14 cellular contexts compared by ENCODE assay signal in genomic region chr4:78533854-78534253, GRCh38. TPM values are rescaled to one million over a fixed set of nuclear protein-coding genes. Genes with fewer than 3 reads are reported as not detected.
"Had no signal": no experiment of that assay in that cellular context is flagged by ENCODE, and none has a peak within 500 bp of the region (broad histone marks: within the 10 kb centered on the region; RNA-seq: fewer than 3 reads in every experiment).

No MANE protein-coding gene starts in this region.

- H3K4me1 Mint-ChIP-seq: nephron progenitor cell had no signal

- H3K4me1 ChIP-seq: ascending aorta, left ventricle myocardium inferior, spleen, testis had no signal

- DNase-seq: activated CD4-positive, alpha-beta T cell treated with anti-CD3 and anti-CD28 coated beads for 1 hour; activated CD4-positive, alpha-beta T cell treated with anti-CD3 and anti-CD28 coated beads, Interleukin-2, amount 50 U/mL, for 4 hours; activated naive CD4-positive, alpha-beta T cell treated with anti-CD3 and anti-CD28 coated beads for 36 hours; activated T-cell treated with anti-CD3 and anti-CD28 coated beads for 4 hours; dorsolateral prefrontal cortex; left ventricle myocardium inferior; mesendoderm; nephron progenitor cell; spleen; testis had no signal

- H3K4me3 Mint-ChIP-seq: activated naive CD4-positive, alpha-beta T cell treated with anti-CD3 and anti-CD28 coated beads for 36 hours; nephron progenitor cell; stimulated activated naive CD8-positive, alpha-beta T cell treated with anti-CD3 and anti-CD28 coated beads, Interleukin-15, Interleukin-2, amounts not matched to agents 100 ng/mL and 50 ng/mL, for 24 hours had no signal

- H3K27me3 ChIP-seq: ascending aorta, cardiac muscle cell, spleen, testis had no signal

- H3K27me3 Mint-ChIP-seq: stimulated activated naive CD8-positive, alpha-beta T cell treated with anti-CD3 and anti-CD28 coated beads, Interleukin-15, Interleukin-2, amounts not matched to agents 100 ng/mL and 50 ng/mL, for 24 hours had no signal

- H3K9me3 Mint-ChIP-seq: activated T-helper 2 cell treated with anti-CD3 and anti-CD28 coated beads, Interferon-gamma antibody, Interleukin-2, Interleukin-4, amounts not matched to agents 10 μg/mL and 5 μg/mL and 100 μg/mL, durations not matched to agents 14 hours and 24 hours and 36 hours; stimulated activated naive CD8-positive, alpha-beta T cell treated with anti-CD3 and anti-CD28 coated beads, Interleukin-15, Interleukin-2, amounts not matched to agents 100 ng/mL and 50 ng/mL, for 24 hours had no signal

- H3K27ac Mint-ChIP-seq: activated naive CD4-positive, alpha-beta T cell treated with anti-CD3 and anti-CD28 coated beads for 36 hours; activated T-helper 2 cell treated with anti-CD3 and anti-CD28 coated beads, Interferon-gamma antibody, Interleukin-2, Interleukin-4, amounts not matched to agents 10 μg/mL and 5 μg/mL and 100 μg/mL, durations not matched to agents 14 hours and 24 hours and 36 hours; nephron progenitor cell; stimulated activated naive CD8-positive, alpha-beta T cell treated with anti-CD3 and anti-CD28 coated beads, Interleukin-15, Interleukin-2, amounts not matched to agents 100 ng/mL and 50 ng/mL, for 24 hours had no signal

- H3K4me3 ChIP-seq: ascending aorta, cardiac muscle cell, dorsolateral prefrontal cortex, left ventricle myocardium inferior, spleen, testis had no signal

- H3K9me3 ChIP-seq: ascending aorta, spleen, testis had no signal

- H3K36me3 ChIP-seq: ascending aorta, cardiac muscle cell, left ventricle myocardium inferior, spleen had no signal

- H3K27ac ChIP-seq: ascending aorta, cardiac muscle cell, dorsolateral prefrontal cortex, left ventricle myocardium inferior, testis had no signal

RNA-seq across cellular contexts. Expression of gene ANXA3, which starts 17.7 kb away (rescaled TPM):
- total RNA-seq: activated T-helper 2 cell treated with anti-CD3 and anti-CD28 coated beads, Interferon-gamma antibody, Interleukin-2, Interleukin-4, amounts not matched to agents 10 μg/mL and 5 μg/mL and 100 μg/mL, durations not matched to agents 14 hours and 24 hours and 36 hours had no signal
